ENCODE assay signal across 12 cellular contexts in genomic region chr1:56676571-56677035, GRCh38. TPM values are rescaled to one million over a fixed set of nuclear protein-coding genes. Genes with fewer than 3 reads are reported as not detected.
DNase-seq lines count a peak whose midpoint lies in the region; ATAC-seq and TF ChIP-seq lines count a peak whose summit lies in the region.
"Had no signal": no experiment of that assay in that cellular context is flagged by ENCODE, and none has a peak within 500 bp of the region (broad histone marks: within the 10 kb centered on the region; RNA-seq: fewer than 3 reads in every experiment).

No MANE protein-coding gene starts in this region.

- H3K36me3 ChIP-seq in SK-N-SH (replicated peaks in 1 of 2; ENCODE audit: control insufficient read depth in 1 of 2, insufficient read depth in 2 of 2, low read length in 1 of 2) = peaks cover 0 to 2% of the 10 kb centered on the region in 2 experiments
- no peaks in the 10 kb centered on the region for H3K36me3 ChIP-seq in lower lobe of right lung

- no peak for TF ChIP-seq EP300 in SK-N-SH (IDR thresholded peaks at IDR 0.05; ENCODE audit: borderline replicate concordance in 1 of 2, low read depth in 1 of 2, low read length in 1 of 2)

- no peaks in the 10 kb centered on the region for H3F3A ChIP-seq in SK-N-SH (replicated peaks; ENCODE audit: insufficient read depth)

- TF ChIP-seq CTCF in SK-N-SH (IDR thresholded peaks at IDR 0.05) (no peak), fibroblast of pulmonary artery (IDR thresholded peaks at IDR 0.05; ENCODE audit: low read length, missing control alignments) (no peak), chondrocyte (IDR thresholded peaks at IDR 0.05) (no peak), lower lobe of right lung (IDR thresholded peaks at IDR 0.05) (no peak)

- H3K4me2 ChIP-seq in SK-N-SH = no peak overlapping the region

- H3K27ac Mint-ChIP-seq in chondrocyte (ENCODE audit: unreplicated experiment) = no peak overlapping the region
- no peak overlapping the region for H3K27ac Mint-ChIP-seq in activated CD4-positive, alpha-beta memory T cell treated with anti-CD3 and anti-CD28 coated beads for 36 hours
- H3K27ac Mint-ChIP-seq: naive thymus-derived CD4-positive, alpha-beta T cell; stimulated activated effector memory CD8-positive, alpha-beta T cell treated with anti-CD3 and anti-CD28 coated beads, Interleukin-12 subunit alpha, Interleukin-12 subunit beta, amount 100 ng/mL, for 72 hours had no signal

- no peak overlapping the region for H2AFZ ChIP-seq in SK-N-SH (ENCODE audit: low read depth)

- no peaks in the 10 kb centered on the region; the same call in 1 of the 2 replicates for H3K9me2 ChIP-seq in SK-N-SH

- TF ChIP-seq RAD21 in SK-N-SH (IDR thresholded peaks at IDR 0.05; ENCODE audit: low read length) = no peak

- POLR2A ChIA-PET in SK-N-SH (lab: Yijun Ruan, JAX) = no interaction called here
- POLR2A ChIA-PET in activated CD4-positive, alpha-beta memory T cell treated with anti-CD3 and anti-CD28 coated beads for 36 hours (lab: Charles Lee) = no interaction called here

- no peaks in the 10 kb centered on the region for H3K36me3 Mint-ChIP-seq in chondrocyte (ENCODE audit: low read depth)
- H3K36me3 Mint-ChIP-seq in activated CD4-positive, alpha-beta memory T cell treated with anti-CD3 and anti-CD28 coated beads for 36 hours = no peaks in the 10 kb centered on the region
- H3K36me3 Mint-ChIP-seq: naive thymus-derived CD4-positive, alpha-beta T cell; stimulated activated effector memory CD8-positive, alpha-beta T cell treated with anti-CD3 and anti-CD28 coated beads, Interleukin-12 subunit alpha, Interleukin-12 subunit beta, amount 100 ng/mL, for 72 hours had no signal

- H3K4me1 ChIP-seq in SK-N-SH (ENCODE audit: control insufficient read depth in 1 of 2, insufficient read depth in 2 of 2, low read depth in 1 of 2, low read length in 1 of 2) (no peaks in the 10 kb centered on the region), lower lobe of right lung (no peaks in the 10 kb centered on the region)

- no peaks in the 10 kb centered on the region for H3K9me3 Mint-ChIP-seq in chondrocyte (ENCODE audit: low read depth)
- H3K9me3 Mint-ChIP-seq in activated CD4-positive, alpha-beta memory T cell treated with anti-CD3 and anti-CD28 coated beads for 36 hours = no peaks in the 10 kb centered on the region

- no peaks in the 10 kb centered on the region for H3K27me3 Mint-ChIP-seq in chondrocyte (ENCODE audit: low read depth)
- H3K27me3 Mint-ChIP-seq in activated CD4-positive, alpha-beta memory T cell treated with anti-CD3 and anti-CD28 coated beads for 36 hours = no peaks in the 10 kb centered on the region

- ATAC-seq in lower lobe of right lung = no peak
- ATAC-seq: naive thymus-derived CD4-positive, alpha-beta T cell; stimulated activated effector memory CD8-positive, alpha-beta T cell treated with anti-CD3 and anti-CD28 coated beads, Interleukin-12 subunit alpha, Interleukin-12 subunit beta, amount 100 ng/mL, for 72 hours had no signal

- H4K20me1 ChIP-seq in SK-N-SH (ENCODE audit: insufficient read depth) = no peaks in the 10 kb centered on the region

- intact Hi-C loops in activated CD4-positive, alpha-beta memory T cell treated with anti-CD3 and anti-CD28 coated beads for 36 hours (cut with micrococcal nuclease) = no loop called here
- intact Hi-C loops in lower lobe of right lung (cut with DNase I) = no loop called here

- DNase-seq in NCI-H2196 (lab: John Stamatoyannopoulos, UW; ENCODE audit: unreplicated experiment) (peak; percentile 6), NCI-H2196 treated with DMSO at 0.1 percent for 48 hours (lab: John Stamatoyannopoulos, UW; ENCODE audit: unreplicated experiment) (no peak), SK-N-SH (no peak), fibroblast of pulmonary artery (ENCODE audit: low read depth) (peak; percentile 17), chondrocyte (ENCODE audit: low spot score) (no peak), activated gamma-delta T cell treated with Interleukin-2 at 50 U/mL for 16 hours (no peak), lower lobe of right lung (no peak)
- DNase-seq in activated CD4-positive, alpha-beta memory T cell treated with anti-CD3 and anti-CD28 coated beads for 36 hours = no peak
- DNase-seq: activated naive CD4-positive, alpha-beta T cell treated with Interleukin-2 at 50 U/mL for 16 hours; naive thymus-derived CD4-positive, alpha-beta T cell; NCI-H524 had no signal

- no peaks in the 10 kb centered on the region for H3K79me2 ChIP-seq in SK-N-SH (ENCODE audit: insufficient read depth)

- H3K4me1 Mint-ChIP-seq in chondrocyte (ENCODE audit: low read depth) = no peaks in the 10 kb centered on the region
- H3K4me1 Mint-ChIP-seq in activated CD4-positive, alpha-beta memory T cell treated with anti-CD3 and anti-CD28 coated beads for 36 hours (ENCODE audit: low read depth) = no peaks in the 10 kb centered on the region
- H3K4me1 Mint-ChIP-seq: naive thymus-derived CD4-positive, alpha-beta T cell; stimulated activated effector memory CD8-positive, alpha-beta T cell treated with anti-CD3 and anti-CD28 coated beads, Interleukin-12 subunit alpha, Interleukin-12 subunit beta, amount 100 ng/mL, for 72 hours had no signal

- H3K4me3 ChIP-seq in SK-N-SH (ENCODE audit: low read depth in 2 of 2, low read length in 1 of 2) (no peak overlapping the region), fibroblast of pulmonary artery (replicated peaks; ENCODE audit: low read depth, low read length) (no peak overlapping the region), lower lobe of right lung (no peak overlapping the region)

- H3K27ac ChIP-seq in SK-N-SH (ENCODE audit: low read depth in 2 of 2, low read length in 1 of 2) = no peak overlapping the region
- H3K27ac ChIP-seq in lower lobe of right lung = no peak overlapping the region

- H3K4me3 Mint-ChIP-seq in chondrocyte (ENCODE audit: unreplicated experiment) = no peak overlapping the region
- H3K4me3 Mint-ChIP-seq in activated CD4-positive, alpha-beta memory T cell treated with anti-CD3 and anti-CD28 coated beads for 36 hours = no peak overlapping the region
- H3K4me3 Mint-ChIP-seq: naive thymus-derived CD4-positive, alpha-beta T cell; stimulated activated effector memory CD8-positive, alpha-beta T cell treated with anti-CD3 and anti-CD28 coated beads, Interleukin-12 subunit alpha, Interleukin-12 subunit beta, amount 100 ng/mL, for 72 hours had no signal

- H3K27me3 ChIP-seq in SK-N-SH (ENCODE audit: insufficient read depth) = no peaks in the 10 kb centered on the region
- no peaks in the 10 kb centered on the region for H3K27me3 ChIP-seq in lower lobe of right lung (ENCODE audit: low read depth)

- no peak overlapping the region for H3K9ac ChIP-seq in SK-N-SH

- 72% methylated on average over 2 of the region's 2 CpGs for WGBS in SK-N-SH (ENCODE audit: low lambda C conversion rate)

- CTCF ChIA-PET in SK-N-SH (lab: Yijun Ruan, JAX) = interaction anchor here (0.7 kb wide), 1 partner anchor 77 kb away, joined by 3 read pairs; no protein-coding TSS in a partner anchor
- CTCF ChIA-PET in activated CD4-positive, alpha-beta memory T cell treated with anti-CD3 and anti-CD28 coated beads for 36 hours (lab: Charles Lee) = no interaction called here

- H3K9me3 ChIP-seq in SK-N-SH (no peaks in the 10 kb centered on the region), lower lobe of right lung (no peaks in the 10 kb centered on the region)

TF ChIP-seq in SK-N-SH, 30 proteins besides CTCF, POLR2A, EP300 and RAD21 (continues in another document):
- TF ChIP-seq TEAD4 (IDR thresholded peaks at IDR 0.05; ENCODE audit: borderline replicate concordance, insufficient read depth) (no peak), RCOR1 (IDR thresholded peaks at IDR 0.05; ENCODE audit: low read length) (no peak), USF1 (IDR thresholded peaks at IDR 0.05; ENCODE audit: borderline replicate concordance, low read depth) (no peak), YY1 (IDR thresholded peaks at IDR 0.05; ENCODE audit: low read depth) (no peak), TAF1 (IDR thresholded peaks at IDR 0.05; ENCODE audit: borderline replicate concordance, low read depth, low read length) (no peak), ELF1 (IDR thresholded peaks at IDR 0.05) (no peak), POLR2AphosphoS5 (IDR thresholded peaks at IDR 0.05; ENCODE audit: low read depth, low read length) (no peak)
- TF ChIP-seq, protein P1, sequence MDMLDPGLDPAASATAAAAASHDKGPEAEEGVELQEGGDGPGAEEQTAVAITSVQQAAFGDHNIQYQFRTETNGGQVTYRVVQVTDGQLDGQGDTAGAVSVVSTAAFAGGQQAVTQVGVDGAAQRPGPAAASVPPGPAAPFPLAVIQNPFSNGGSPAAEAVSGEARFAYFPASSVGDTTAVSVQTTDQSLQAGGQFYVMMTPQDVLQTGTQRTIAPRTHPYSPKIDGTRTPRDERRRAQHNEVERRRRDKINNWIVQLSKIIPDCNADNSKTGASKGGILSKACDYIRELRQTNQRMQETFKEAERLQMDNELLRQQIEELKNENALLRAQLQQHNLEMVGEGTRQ (IDR thresholded peaks at IDR 0.05; ENCODE audit: borderline replicate concordance, low read depth, low read length) = no peak
- TF ChIP-seq, protein P2, sequence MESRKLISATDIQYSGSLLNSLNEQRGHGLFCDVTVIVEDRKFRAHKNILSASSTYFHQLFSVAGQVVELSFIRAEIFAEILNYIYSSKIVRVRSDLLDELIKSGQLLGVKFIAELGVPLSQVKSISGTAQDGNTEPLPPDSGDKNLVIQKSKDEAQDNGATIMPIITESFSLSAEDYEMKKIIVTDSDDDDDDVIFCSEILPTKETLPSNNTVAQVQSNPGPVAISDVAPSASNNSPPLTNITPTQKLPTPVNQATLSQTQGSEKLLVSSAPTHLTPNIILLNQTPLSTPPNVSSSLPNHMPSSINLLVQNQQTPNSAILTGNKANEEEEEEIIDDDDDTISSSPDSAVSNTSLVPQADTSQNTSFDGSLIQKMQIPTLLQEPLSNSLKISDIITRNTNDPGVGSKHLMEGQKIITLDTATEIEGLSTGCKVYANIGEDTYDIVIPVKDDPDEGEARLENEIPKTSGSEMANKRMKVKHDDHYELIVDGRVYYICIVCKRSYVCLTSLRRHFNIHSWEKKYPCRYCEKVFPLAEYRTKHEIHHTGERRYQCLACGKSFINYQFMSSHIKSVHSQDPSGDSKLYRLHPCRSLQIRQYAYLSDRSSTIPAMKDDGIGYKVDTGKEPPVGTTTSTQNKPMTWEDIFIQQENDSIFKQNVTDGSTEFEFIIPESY (IDR thresholded peaks at IDR 0.05; ENCODE audit: borderline replicate concordance, low read depth) = no peak

RNA-seq across cellular contexts. Expression of gene PRKAA2, which starts 31.5 kb away (rescaled TPM):
- 1.5 and 1.8 TPM in 2 replicates for polyA plus RNA-seq in SK-N-SH (2012; rRNA removed)
- polyA plus RNA-seq in SK-N-SH (2012; cell fraction: cytosol; rRNA removed) = 1.8 and 2.1 TPM in 2 replicates
- polyA plus RNA-seq in SK-N-SH (2012; cell fraction: nucleus; rRNA removed) = 2.3 and 4.9 TPM in 2 replicates
- total RNA-seq in chondrocyte = 2.2 to 3.4 TPM (median 3.2 TPM) in 3 replicates
- not detected for total RNA-seq in activated CD4-positive, alpha-beta memory T cell treated with anti-CD3 and anti-CD28 coated beads for 36 hours
- total RNA-seq in lower lobe of right lung = 1.9 TPM
- total RNA-seq: naive thymus-derived CD4-positive, alpha-beta T cell had no signal
- polyA plus RNA-seq: naive thymus-derived CD4-positive, alpha-beta T cell had no signal

Comparison
In these comparisons a context has a peak if more than half of its experiments do, and no peak if none do; other contexts are left out.
1. DNase-seq: peak in NCI-H2196 (single experiment) and fibroblast of pulmonary artery (single experiment); none in NCI-H2196 treated with DMSO at 0.1 percent for 48 hours (single experiment), SK-N-SH (single experiment), chondrocyte (single experiment), activated gamma-delta T cell treated with Interleukin-2 at 50 U/mL for 16 hours (single experiment), activated CD4-positive, alpha-beta memory T cell treated with anti-CD3 and anti-CD28 coated beads for 36 hours (single experiment) and lower lobe of right lung (single experiment).